8 cellular contexts compared by ENCODE assay signal in the genomic region with DNA sequence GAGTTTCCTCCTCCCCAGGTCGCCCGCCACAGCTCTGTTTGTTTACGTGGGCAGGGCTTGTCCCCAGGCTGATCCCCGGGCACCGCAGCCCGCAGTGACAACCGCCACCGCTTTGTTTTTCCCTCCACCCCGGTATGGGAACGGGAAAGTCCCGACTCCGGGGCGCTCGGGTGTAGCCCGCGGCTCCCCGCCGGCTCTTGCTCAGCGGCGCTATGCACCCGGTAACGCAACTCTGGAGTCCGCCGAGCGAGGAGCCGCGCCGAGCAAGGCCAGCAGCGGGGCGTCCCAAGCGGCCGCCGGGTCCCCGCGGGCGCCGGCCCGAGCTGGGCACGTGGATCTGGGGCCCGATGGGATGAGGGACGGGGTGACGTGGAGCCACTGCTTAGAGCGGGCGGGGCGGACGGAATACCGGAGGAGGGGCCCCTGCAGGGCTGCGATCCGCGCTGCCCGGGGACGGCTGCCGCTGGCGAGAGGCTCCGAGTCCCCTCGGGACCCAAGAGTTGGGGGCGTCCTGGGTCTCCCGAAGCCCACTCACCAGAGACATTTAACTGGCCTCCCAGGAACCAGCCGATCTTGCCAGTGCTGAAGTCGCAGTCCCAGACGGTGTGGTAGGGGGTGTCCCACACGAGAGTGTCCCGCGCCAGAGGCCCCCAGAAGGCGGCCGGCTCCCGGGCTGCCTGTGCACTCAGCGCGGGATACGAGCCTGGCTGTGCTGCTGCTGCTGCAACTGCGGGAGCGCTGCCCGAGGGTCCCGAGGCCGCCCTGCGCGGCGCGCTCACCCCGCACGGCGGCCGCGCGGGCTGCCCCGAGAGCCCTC. TPM values are rescaled to one million over a fixed set of nuclear protein-coding genes. Genes with fewer than 3 reads are reported as not detected.
DNase-seq lines count a peak whose midpoint lies in the region; ATAC-seq, FAIRE-seq and TF ChIP-seq lines count a peak whose summit lies in the region.

No MANE protein-coding gene starts in this region.

- peaks cover 47% of the 10 kb centered on the region for H3K4me1 Mint-ChIP-seq in brain

- H3K4me3 Mint-ChIP-seq in brain = peak overlapping the region; percentile 79 to 88 (median 81)

- no peak for TF ChIP-seq CTCF in brain (conservative IDR thresholded peaks at IDR 0.05)

- DNase-seq in ELR (ENCODE audit: low read depth) (peak; percentile 47), KG1 (lab: John Stamatoyannopoulos, UW) (peak; percentile 37), UCSD-AML1 (lab: John Stamatoyannopoulos, UW; ENCODE audit: unreplicated experiment) (peak; percentile 77), iPS-NIHi7 (ENCODE audit: extremely low spot score) (peak; percentile 56), urothelium cell line (ENCODE audit: low spot score) (no peak)
- peak; percentile 60 to 67 for DNase-seq in stimulated activated CD4-positive, alpha-beta T cell treated with anti-CD3 and anti-CD28 coated beads, Interleukin-12 subunit alpha, Interleukin-12 subunit beta, amount 100 ng/mL, for 24 hours (ENCODE audit: low read depth in 2 of 2)

- H3K36me3 Mint-ChIP-seq in brain = no peaks in the 10 kb centered on the region

- peaks cover 39% of the 10 kb centered on the region for H3K27me3 Mint-ChIP-seq in brain

- no peak for FAIRE-seq in urothelium cell line (lab: Jason Lieb, UNC)

- peak; percentile 46 for ATAC-seq in GM21717 (IDR thresholded peaks at IDR 0.05; ENCODE audit: unreplicated experiment)

- no peaks in the 10 kb centered on the region for H3K9me3 Mint-ChIP-seq in brain

- peak overlapping the region in 2 of 5 experiments; percentile 34 to 66 for H3K27ac Mint-ChIP-seq in brain

RNA-seq across cellular contexts. Expression of a gene that starts 0.5 kb away (rescaled TPM):
- polyA plus RNA-seq in brain (ENCODE audit: insufficient read depth, low read depth, low replicate concordance) = 12.2 TPM

RNA-seq across cellular contexts. Expression of a gene that starts 24.5 kb away (rescaled TPM):
- polyA plus RNA-seq in brain (ENCODE audit: insufficient read depth, low read depth, low replicate concordance) = 0.56 TPM
